In genomic region chr7:105641236-105641810, GRCh38 we compare ENCODE assay signal across 18 cellular contexts.
A peak's percentile ranks its signal among the peaks of the same experiment; 100 is the strongest.
DNase-seq lines count a peak whose midpoint lies in the region; ATAC-seq, FAIRE-seq and TF ChIP-seq lines count a peak whose summit lies in the region.
"Had no signal": no experiment of that assay in that cellular context is flagged by ENCODE, and none has a peak within 500 bp of the region (broad histone marks: within the 10 kb centered on the region; RNA-seq: fewer than 3 reads in every experiment).

No MANE protein-coding gene starts in this region.

- H4K8ac ChIP-seq in H1 (ENCODE audit: extremely low read depth, insufficient read depth, low read length) = no peak overlapping the region; the same call in none of the 2 replicates

- peak overlapping the region; percentile 94; the same call in 1 of the 2 replicates for H2BK5ac ChIP-seq in H1 (ENCODE audit: low read depth, low read length)

- POLR2A ChIA-PET in H1 (lab: Charles Lee; ENCODE audit: partially characterized antibody) = interaction anchor here (0.6 to 1.5 kb wide), 4 partner anchors 9 to 33 kb away, joined by 3 to 5 read pairs (median 4); no protein-coding TSS in a partner anchor
- POLR2A ChIA-PET in CD8-positive, alpha-beta T cell (lab: Charles Lee) = interaction anchor here (0.6 kb wide), 1 partner anchor 807 kb away, joined by 4 read pairs; no protein-coding TSS in a partner anchor

- no peak overlapping the region for H3K56ac ChIP-seq in H1 (replicated peaks; ENCODE audit: insufficient read length, low read depth, low read length)

- H3K27me3 Mint-ChIP-seq in CD8-positive, alpha-beta T cell (ENCODE audit: low read depth) = no peaks in the 10 kb centered on the region

- H3K23ac ChIP-seq in H1 (ENCODE audit: insufficient read length) = no peak overlapping the region

- H3K79me2 ChIP-seq in H1 (ENCODE audit: control insufficient read depth in 1 of 2, insufficient read depth in 2 of 2, low read length in 2 of 2) = peaks cover 0 to 19% of the 10 kb centered on the region in 2 experiments; a peak in 2 of 4 replicates

- no peaks in the 10 kb centered on the region for H4K20me1 ChIP-seq in H1 (replicated peaks in 1 of 2; ENCODE audit: control insufficient read depth in 1 of 2, insufficient read depth in 2 of 2, low read length in 2 of 2)

- no peak for TF ChIP-seq RAD21 in H1 (IDR thresholded peaks at IDR 0.05 in 1 of 2, conservative IDR thresholded peaks at IDR 0.05 in 1 of 2; ENCODE audit: low read depth in 2 of 2, low read length in 2 of 2)

- TF ChIP-seq EP300 in H1 (IDR thresholded peaks at IDR 0.05; ENCODE audit: borderline replicate concordance in 1 of 2, low read depth in 2 of 2, low read length in 2 of 2) = no peak

- no peak overlapping the region for H3K4me3 Mint-ChIP-seq in CD8-positive, alpha-beta T cell

- peak overlapping the region; percentile 70 for H3K4ac ChIP-seq in H1 (replicated peaks; ENCODE audit: insufficient read length, low read depth, low read length)

- no peaks in the 10 kb centered on the region for H3K4me1 Mint-ChIP-seq in CD8-positive, alpha-beta T cell (ENCODE audit: low read depth)

- H2BK12ac ChIP-seq in H1 (ENCODE audit: low read depth, low read length) = peak overlapping the region; percentile 54; the same call in 1 of the 2 replicates

- no peak for TF ChIP-seq CTCF in H1 (IDR thresholded peaks at IDR 0.05; ENCODE audit: control extremely low read depth in 1 of 3, insufficient read depth in 1 of 3, low read depth in 1 of 3, low read length in 3 of 3)
- TF ChIP-seq CTCF in CD8-positive, alpha-beta T cell (IDR thresholded peaks at IDR 0.05) = no peak

- no peak overlapping the region for H4K5ac ChIP-seq in H1 (ENCODE audit: insufficient read length, low read depth, low read length)

- H2AK5ac ChIP-seq in H1 (ENCODE audit: low read depth, low read length) = no peak overlapping the region

- peak overlapping the region; percentile 40; the same call in 1 of the 2 replicates for H2BK20ac ChIP-seq in H1 (ENCODE audit: low read length)

- 84% methylated on average over 15 of the region's 15 CpGs; no CpG with 5 or more reads in 1 of the 2 experiments for WGBS in H1 (ENCODE audit: extremely low coverage in 1 of 2, insufficient coverage in 1 of 2, insufficient read length in 1 of 2, insufficient replicate concordance in 2 of 2, low coverage in 1 of 2, low lambda C conversion rate in 2 of 2, missing lambda C conversion rate in 1 of 2), 2 experiments

- peaks cover 78% of the 10 kb centered on the region for H3K36me3 Mint-ChIP-seq in CD8-positive, alpha-beta T cell

- peaks cover 14% of the 10 kb centered on the region for H3K23me2 ChIP-seq in H1 (ENCODE audit: low read depth, low read length)

- in situ Hi-C loops in G401 (cut with HindIII; ENCODE audit: low sequenced_read_pairs) = no loop called here

- no peaks in the 10 kb centered on the region for H3K27me3 ChIP-seq in H1 (replicated peaks in 1 of 4; ENCODE audit: control insufficient read depth in 3 of 4, extremely low read depth in 1 of 4, insufficient read depth in 3 of 4, low read length in 3 of 4)
- no peaks in the 10 kb centered on the region for H3K27me3 ChIP-seq in CD8-positive, alpha-beta T cell (ENCODE audit: insufficient read depth, low read length)
- H3K27me3 ChIP-seq: SJSA1 had no signal

- H3K79me1 ChIP-seq in H1 (ENCODE audit: low read depth, low read length) = 0 out of 2 replicates have a peak, but pooled peaks cover 2% of the 10 kb centered on the region

- DNase-seq in G401 (ENCODE audit: low spot score) (peak; percentile 89), NCI-H446 treated with DMSO at 0.1 percent for 48 hours (lab: John Stamatoyannopoulos, UW) (peak; percentile 22), H1 (ENCODE audit: low read depth in 1 of 2, low spot score in 2 of 2) (no peak), midbrain (lab: John Stamatoyannopoulos, UW) (peak; percentile 25), activated gamma-delta T cell (lab: John Stamatoyannopoulos, UW) (no peak)
- DNase-seq in activated naive CD4-positive, alpha-beta T cell treated with anti-CD3 and anti-CD28 coated beads, Interleukin-2, amount 50 U/mL, for 16 hours = no peak
- no peak for DNase-seq in CD8-positive, alpha-beta T cell
- DNase-seq: AML-193, Calu3, DND-41, GF-D8, H7, Kasumi-1, NCI-H1930, NCI-H510A treated with DMSO at 0.1 percent for 48 hours, PC-3 had no signal

- H3K18ac ChIP-seq in H1 (ENCODE audit: extremely low read depth, low read length) = no peak overlapping the region; the same call in 1 of the 2 replicates

- H3K36me3 ChIP-seq in H1 (ENCODE audit: control insufficient read depth in 2 of 4, insufficient read depth in 4 of 4, low read length in 3 of 4) = peaks cover 0 to 16% (median 0%) of the 10 kb centered on the region in 4 experiments; a peak in 2 of 8 replicates
- peaks cover 46% of the 10 kb centered on the region for H3K36me3 ChIP-seq in CD8-positive, alpha-beta T cell (ENCODE audit: insufficient read depth, low read length)
- H3K36me3 ChIP-seq: SJSA1 had no signal

- H3K4me2 ChIP-seq in H1 (ENCODE audit: insufficient read depth in 1 of 2, low read depth in 2 of 2, low read length in 2 of 2) = no peak overlapping the region

- H3K4me3 ChIP-seq in H1 (ENCODE audit: extremely low read depth in 1 of 4, insufficient read depth in 2 of 4, low read depth in 3 of 4, low read length in 4 of 4) = no peak overlapping the region
- H3K4me3 ChIP-seq in CD8-positive, alpha-beta T cell (ENCODE audit: low read depth, low read length) = no peak overlapping the region
- H3K4me3 ChIP-seq: SJSA1 had no signal

- ATAC-seq in GM21825 (IDR thresholded peaks at IDR 0.05; ENCODE audit: unreplicated experiment) = no peak
- no peak for ATAC-seq in CD8-positive, alpha-beta T cell
- ATAC-seq: PC-3 had no signal

- no peak for FAIRE-seq in H1 (lab: Jason Lieb, UNC)

- CTCF ChIA-PET in H1 (lab: Charles Lee; ENCODE audit: partially characterized antibody) = interaction anchor here (0.9 to 8.1 kb wide), 8 partner anchors 9 to 401 kb away, joined by 3 to 38 read pairs (median 5); no protein-coding TSS in a partner anchor
- CTCF ChIA-PET in CD8-positive, alpha-beta T cell (lab: Charles Lee) = interaction anchor here (0.6 to 2.3 kb wide), 3 partner anchors 16 to 401 kb away, joined by 3 to 14 read pairs (median 5); no protein-coding TSS in a partner anchor

- no peak for TF ChIP-seq POLR2A in H1 (IDR thresholded peaks at IDR 0.05; ENCODE audit: control extremely low read depth in 1 of 2, low read depth in 2 of 2, low read length in 2 of 2)

- H3K9ac ChIP-seq in H1 (replicated peaks in 1 of 4; ENCODE audit: extremely low read depth in 1 of 4, low read depth in 3 of 4, low read length in 3 of 4) = no peak overlapping the region; a peak in 2 of 7 replicates

- H2BK120ac ChIP-seq in H1 (replicated peaks; ENCODE audit: low read depth, low read length) = peak overlapping the region; percentile 63

- peak overlapping the region; percentile 70 for H4K91ac ChIP-seq in H1 (replicated peaks; ENCODE audit: insufficient read length, low read length)

- intact Hi-C loops in CD8-positive, alpha-beta T cell (cut with DNase I, micrococcal nuclease) = no loop called here

- no peaks in the 10 kb centered on the region for H3K9me3 Mint-ChIP-seq in CD8-positive, alpha-beta T cell

- H3K14ac ChIP-seq in H1 (ENCODE audit: insufficient read length) = no peak overlapping the region

- H3K27ac ChIP-seq in H1 (ENCODE audit: low read depth, low read length) = no peak overlapping the region
- no peak overlapping the region for H3K27ac ChIP-seq in CD8-positive, alpha-beta T cell (ENCODE audit: low read depth, low read length)
- H3K27ac ChIP-seq: SJSA1 had no signal

- no peak overlapping the region for H3K27ac Mint-ChIP-seq in CD8-positive, alpha-beta T cell

- H2AFZ ChIP-seq in H1 (ENCODE audit: low read length) = no peak overlapping the region

- peak overlapping the region; percentile 8; the same call in 1 of the 2 replicates for H2BK15ac ChIP-seq in H1 (ENCODE audit: low read length)

- peaks cover 30 to 64% (median 41%) of the 10 kb centered on the region in 4 experiments for H3K4me1 ChIP-seq in H1 (replicated peaks in 1 of 4; ENCODE audit: control insufficient read depth in 3 of 4, insufficient read depth in 4 of 4, low read length in 3 of 4)
- no peaks in the 10 kb centered on the region for H3K4me1 ChIP-seq in CD8-positive, alpha-beta T cell (ENCODE audit: insufficient read depth, low read length)
- H3K4me1 ChIP-seq: SJSA1 had no signal

- no peaks in the 10 kb centered on the region for H3K9me3 ChIP-seq in H1 (ENCODE audit: insufficient read depth in 2 of 2, low read depth in 1 of 2, low read length in 1 of 2)
- H3K9me3 ChIP-seq in CD8-positive, alpha-beta T cell (ENCODE audit: low read length) = no peaks in the 10 kb centered on the region
- H3K9me3 ChIP-seq: SJSA1 had no signal

TF ChIP-seq in H1, 55 proteins besides CTCF, POLR2A, EP300 and RAD21:
- TF ChIP-seq KDM5A (IDR thresholded peaks at IDR 0.05; ENCODE audit: low read length) (no peak), E2F6 (IDR thresholded peaks at IDR 0.05) (peak; percentile 40; the same call in 1 of the 2 replicates)

Comparison
In these comparisons a context has a peak if more than half of its experiments do, and no peak if none do; other contexts are left out.
1. DNase-seq: peak in G401 (single experiment), NCI-H446 treated with DMSO at 0.1 percent for 48 hours (single experiment) and midbrain (single experiment); none in H1 (0 of 2), activated naive CD4-positive, alpha-beta T cell treated with anti-CD3 and anti-CD28 coated beads, Interleukin-2, amount 50 U/mL, for 16 hours (single experiment), activated gamma-delta T cell (single experiment) and CD8-positive, alpha-beta T cell (0 of 7).